Comparison of ENCODE assay signal across 16 cellular contexts in the genomic region with DNA sequence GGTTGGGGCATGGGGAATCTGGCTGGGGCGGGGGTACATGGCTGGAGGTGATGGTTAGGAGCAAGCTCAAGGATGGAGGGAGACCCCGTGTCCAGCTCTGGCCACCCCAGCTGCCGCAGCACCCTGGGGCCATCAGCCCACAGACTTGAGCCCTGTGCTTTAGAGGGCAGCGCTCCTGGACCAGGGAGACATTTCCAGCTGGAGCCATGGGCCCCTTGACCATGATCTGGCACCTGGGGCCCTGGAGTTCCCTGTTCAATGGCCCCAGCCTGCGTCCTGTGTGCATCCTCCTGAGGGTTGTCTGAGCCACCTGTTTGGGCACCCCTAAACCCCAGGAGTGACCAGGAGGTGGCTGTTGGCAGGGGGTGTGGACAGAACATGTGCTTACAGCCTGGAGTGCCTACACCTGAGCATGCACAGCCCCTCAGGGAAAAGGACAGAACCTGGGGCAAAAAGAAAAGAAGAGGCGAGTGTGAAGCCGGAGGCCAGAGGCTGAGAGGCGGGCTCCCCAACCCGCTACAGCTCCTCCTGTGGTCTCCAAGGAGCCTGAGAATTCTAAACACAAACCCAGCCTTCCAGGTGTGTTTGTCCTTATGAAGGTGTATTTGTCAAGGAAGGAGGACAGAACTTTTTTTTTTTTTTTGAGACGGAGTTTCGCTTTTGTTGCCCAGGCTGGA.
DNase-seq lines count a peak whose midpoint lies in the region; ATAC-seq, FAIRE-seq and TF ChIP-seq lines count a peak whose summit lies in the region.
"Had no signal": no experiment of that assay in that cellular context is flagged by ENCODE, and none has a peak within 500 bp of the region (broad histone marks: within the 10 kb centered on the region; RNA-seq: fewer than 3 reads in every experiment).

No MANE protein-coding gene starts in this region.

- H3K9me3 ChIP-seq in CD4-positive, alpha-beta memory T cell (ENCODE audit: control insufficient read depth in 1 of 2, low read length in 2 of 2): no peaks in the 10 kb centered on the region
- no peaks in the 10 kb centered on the region for H3K9me3 ChIP-seq in RWPE2 (ENCODE audit: severe bottlenecking)
- H3K9me3 ChIP-seq in kidney (ENCODE audit: control insufficient read depth in 1 of 2, low read length in 2 of 2): no peaks in the 10 kb centered on the region
- no peaks in the 10 kb centered on the region for H3K9me3 ChIP-seq in gastrocnemius medialis

- H3K27ac Mint-ChIP-seq in CD4-positive, alpha-beta memory T cell: peak overlapping the region in 4 of 7 donors; percentile 29 to 75 (median 44)
- H3K27ac Mint-ChIP-seq in stimulated activated effector memory CD8-positive, alpha-beta T cell treated with anti-CD3 and anti-CD28 coated beads, Interleukin-12 subunit alpha, Interleukin-12 subunit beta, amount 100 ng/mL, for 72 hours: no peak overlapping the region
- H3K27ac Mint-ChIP-seq: activated B cell treated with CpG ODN at 0.5 μM for 24 hours had no signal

- H3K27me3 Mint-ChIP-seq in CD4-positive, alpha-beta memory T cell: peaks cover 0 to 1% of the 10 kb centered on the region in 2 donors

- peaks cover 0 to 17% of the 10 kb centered on the region in 2 donors for H3K36me3 Mint-ChIP-seq in CD4-positive, alpha-beta memory T cell
- peaks cover 41% of the 10 kb centered on the region for H3K36me3 Mint-ChIP-seq in stimulated activated effector memory CD8-positive, alpha-beta T cell treated with anti-CD3 and anti-CD28 coated beads, Interleukin-12 subunit alpha, Interleukin-12 subunit beta, amount 100 ng/mL, for 72 hours

- no peaks in the 10 kb centered on the region for H3K36me3 ChIP-seq in CD4-positive, alpha-beta memory T cell (ENCODE audit: insufficient read depth, low read length)
- peaks cover 3% of the 10 kb centered on the region; the same call in 1 of the 2 replicates for H3K36me3 ChIP-seq in RWPE2 (ENCODE audit: low read depth)
- peaks cover 3 to 6% of the 10 kb centered on the region in 2 donors for H3K36me3 ChIP-seq in kidney (ENCODE audit: control insufficient read depth in 1 of 2, insufficient read depth in 2 of 2, low read length in 2 of 2)
- H3K36me3 ChIP-seq in gastrocnemius medialis: no peaks in the 10 kb centered on the region

- H3K27me3 ChIP-seq in CD4-positive, alpha-beta memory T cell (ENCODE audit: insufficient read depth, low read length): no peaks in the 10 kb centered on the region
- H3K27me3 ChIP-seq in RWPE2 (ENCODE audit: insufficient read depth, poor library complexity, severe bottlenecking) (no peaks in the 10 kb centered on the region), gastrocnemius medialis (no peaks in the 10 kb centered on the region)

- H3K4me1 ChIP-seq in CD4-positive, alpha-beta memory T cell (ENCODE audit: insufficient read depth, low read length): peaks cover 49% of the 10 kb centered on the region
- H3K4me1 ChIP-seq in RWPE2 (ENCODE audit: insufficient read depth, poor library complexity, severe bottlenecking) (peaks cover 7% of the 10 kb centered on the region), kidney (ENCODE audit: control insufficient read depth in 1 of 2, insufficient read depth in 1 of 2, low read depth in 1 of 2, low read length in 2 of 2) (peaks cover 50 to 71% of the 10 kb centered on the region in 2 donors), gastrocnemius medialis (peaks cover 29 to 30% of the 10 kb centered on the region in 2 donors)

- intact Hi-C loops in CD4-positive, alpha-beta memory T cell (cut with micrococcal nuclease): no loop called here
- intact Hi-C loops in kidney (cut with DNase I): loop anchor here (10.0 kb wide), 1 partner anchor 111 kb away; no protein-coding TSS in a partner anchor
- intact Hi-C loops in gastrocnemius medialis (cut with DNase I; ENCODE audit: low total_unique reads): loop anchor here (10.0 kb wide), 2 partner anchors 109 to 469 kb away; partner anchors contain the start of gene SH3GLB2

- TF ChIP-seq CTCF in RWPE2 (IDR thresholded peaks at IDR 0.05; ENCODE audit: poor library complexity, severe bottlenecking) (no peak), kidney (IDR thresholded peaks at IDR 0.05; ENCODE audit: borderline replicate concordance, extremely low read depth, insufficient read depth) (no peak), gastrocnemius medialis (IDR thresholded peaks at IDR 0.05 in 4 of 5, conservative IDR thresholded peaks at IDR 0.05 in 1 of 5) (no peak), omental fat pad (IDR thresholded peaks at IDR 0.05) (no peak)

- peak overlapping the region in 3 of 8 donors; percentile 12 to 92 (median 45) for H3K4me3 Mint-ChIP-seq in CD4-positive, alpha-beta memory T cell
- no peak overlapping the region for H3K4me3 Mint-ChIP-seq in stimulated activated effector memory CD8-positive, alpha-beta T cell treated with anti-CD3 and anti-CD28 coated beads, Interleukin-12 subunit alpha, Interleukin-12 subunit beta, amount 100 ng/mL, for 72 hours

- H3K4me1 Mint-ChIP-seq in CD4-positive, alpha-beta memory T cell: peaks cover 25 to 61% (median 42%) of the 10 kb centered on the region in 4 donors
- peaks cover 66% of the 10 kb centered on the region for H3K4me1 Mint-ChIP-seq in stimulated activated effector memory CD8-positive, alpha-beta T cell treated with anti-CD3 and anti-CD28 coated beads, Interleukin-12 subunit alpha, Interleukin-12 subunit beta, amount 100 ng/mL, for 72 hours

- ATAC-seq in RWPE2 (ENCODE audit: low read depth) (no peak), gastrocnemius medialis (no peak), HG03097 (IDR thresholded peaks at IDR 0.05; ENCODE audit: low FRiP score, unreplicated experiment) (no peak), omental fat pad (ENCODE audit: low FRiP score) (no peak)
- no peak for ATAC-seq in stimulated activated effector memory CD8-positive, alpha-beta T cell treated with anti-CD3 and anti-CD28 coated beads, Interleukin-12 subunit alpha, Interleukin-12 subunit beta, amount 100 ng/mL, for 72 hours

- no peak overlapping the region for H3K27ac ChIP-seq in CD4-positive, alpha-beta memory T cell (ENCODE audit: low read depth, low read length)
- H3K27ac ChIP-seq in RWPE2 (ENCODE audit: poor library complexity, severe bottlenecking) (peak overlapping the region; percentile 56), kidney (ENCODE audit: low read depth in 2 of 2, low read length in 2 of 2) (peak overlapping the region; percentile 100), gastrocnemius medialis (peak overlapping the region; percentile 93 to 97 (median 94))
- H3K27ac ChIP-seq: HL-60 had no signal

- FAIRE-seq in kidney (lab: Jason Lieb, UNC): no peak
- FAIRE-seq: colon had no signal

- in situ Hi-C loops in gastrocnemius medialis (cut with MboI; ENCODE audit: low sequenced_read_pairs in 4 of 4): loop anchor here in 2 of 4 donors (25.0 kb wide), 1 partner anchor 357 kb away; no protein-coding TSS in a partner anchor

- peak overlapping the region; percentile 59 to 64 for H3K9ac ChIP-seq in kidney (ENCODE audit: low read length in 2 of 2)

- DNase-seq in CD4-positive, alpha-beta memory T cell: peak in 1 of 5 donors; percentile 30
- DNase-seq in RWPE2 (ENCODE audit: low spot score) (no peak), kidney (no peak), gastrocnemius medialis (no peak), HEK293T (ENCODE audit: extremely low spot score) (no peak), omental fat pad (ENCODE audit: low spot score) (no peak)
- DNase-seq in stimulated activated effector memory CD8-positive, alpha-beta T cell treated with anti-CD3 and anti-CD28 coated beads, Interleukin-12 subunit alpha, Interleukin-12 subunit beta, amount 100 ng/mL, for 72 hours (ENCODE audit: low spot score in 2 of 2): no peak
- DNase-seq: activated B cell treated with CpG ODN at 0.5 μM for 24 hours; activated gamma-delta T cell treated with Interleukin-2 at 50 U/mL for 16 hours; CD4-positive, alpha-beta T cell; naive B cell; NCI-H1436 treated with DMSO at 0.1 percent for 48 hours; stimulated activated CD4-positive, alpha-beta T cell treated with anti-CD3 and anti-CD28 coated beads, Interleukin-2, amount 100 ng/mL, for 48 hours had no signal

- H3K9me3 Mint-ChIP-seq in CD4-positive, alpha-beta memory T cell: no peaks in the 10 kb centered on the region
- H3K9me3 Mint-ChIP-seq in stimulated activated effector memory CD8-positive, alpha-beta T cell treated with anti-CD3 and anti-CD28 coated beads, Interleukin-12 subunit alpha, Interleukin-12 subunit beta, amount 100 ng/mL, for 72 hours: no peaks in the 10 kb centered on the region
- H3K9me3 Mint-ChIP-seq: activated B cell treated with CpG ODN at 0.5 μM for 24 hours; CD4-positive, alpha-beta T cell had no signal

- POLR2A ChIA-PET in CD4-positive, alpha-beta memory T cell (lab: Charles Lee; ENCODE audit: partially characterized antibody): interaction anchor here (0.6 to 6.3 kb wide), 8 partner anchors 8 to 317 kb away, joined by 3 to 44 read pairs (median 4); partner anchors contain the start of gene IER5L
- POLR2A ChIA-PET in HEK293T (lab: Yijun Ruan, JAX): interaction anchor here (0.7 to 3.1 kb wide), 5 partner anchors 10 to 316 kb away, joined by 3 to 35 read pairs (median 6); partner anchors contain the start of gene IER5L

- no peak for TF ChIP-seq POLR2A in gastrocnemius medialis (IDR thresholded peaks at IDR 0.05)

- CTCF ChIA-PET in CD4-positive, alpha-beta memory T cell (lab: Charles Lee; ENCODE audit: partially characterized antibody): interaction anchor here (0.8 kb wide), 1 partner anchor 321 kb away, joined by 3 read pairs; no protein-coding TSS in a partner anchor
- CTCF ChIA-PET in HEK293T (lab: Yijun Ruan, JAX): interaction anchor here (0.7 kb wide), 1 partner anchor 23 kb away, joined by 3 read pairs; no protein-coding TSS in a partner anchor

- no peak overlapping the region for H3K4me3 ChIP-seq in CD4-positive, alpha-beta memory T cell (ENCODE audit: low read length in 2 of 2)
- H3K4me3 ChIP-seq in RWPE2 (ENCODE audit: severe bottlenecking): no peak overlapping the region
- H3K4me3 ChIP-seq in kidney (ENCODE audit: low read length in 2 of 2): peak overlapping the region; percentile 9 to 63
- H3K4me3 ChIP-seq in gastrocnemius medialis: no peak overlapping the region

TF ChIP-seq in HEK293T, 16 proteins besides CTCF, POLR2A, EP300 and RAD21:
- TF ChIP-seq BHLHE40 (IDR thresholded peaks at IDR 0.05; ENCODE audit: borderline replicate concordance) (no peak), SP1 (IDR thresholded peaks at IDR 0.05) (no peak), FOXK2 (IDR thresholded peaks at IDR 0.05) (no peak), CTBP1 (IDR thresholded peaks at IDR 0.05; ENCODE audit: borderline replicate concordance) (no peak), TARDBP (IDR thresholded peaks at IDR 0.05) (no peak), FOXA1 (IDR thresholded peaks at IDR 0.05) (no peak), SUZ12 (IDR thresholded peaks at IDR 0.05) (no peak)

Comparison
In these comparisons a context has a peak if more than half of its experiments do, and no peak if none do; other contexts are left out.
1. H3K4me3 ChIP-seq: peak in kidney (2 of 2); none in CD4-positive, alpha-beta memory T cell (0 of 2), RWPE2 (single experiment) and gastrocnemius medialis (0 of 4).